Comparison of ENCODE assay signal across 1 cellular context in genomic region chr13:23320926-23321533, GRCh38.
TF ChIP-seq lines count a peak whose summit lies in the region.

No MANE protein-coding gene starts in this region.

TF ChIP-seq in IMR-90, 13 proteins besides CTCF, POLR2A, EP300 and RAD21 (continued from another document):
- no peak for TF ChIP-seq NFE2L2 (IDR thresholded peaks at IDR 0.05; ENCODE audit: low read depth, low read length)
- TF ChIP-seq MAZ (IDR thresholded peaks at IDR 0.05; ENCODE audit: borderline replicate concordance, low read depth, low read length), result no peak
